In genomic region chr18:47953471-47953931, GRCh38 we compare ENCODE assay signal across 8 cellular contexts. TPM values are rescaled to one million over a fixed set of nuclear protein-coding genes. Genes with fewer than 3 reads are reported as not detected.
DNase-seq lines count a peak whose midpoint lies in the region; ATAC-seq and TF ChIP-seq lines count a peak whose summit lies in the region.

No MANE protein-coding gene starts in this region.

- no peaks in the 10 kb centered on the region for H3K27me3 ChIP-seq in dorsolateral prefrontal cortex

- no peak overlapping the region for H3K4me3 ChIP-seq in dorsolateral prefrontal cortex

- DNase-seq in DMS 273 (lab: John Stamatoyannopoulos, UW; ENCODE audit: unreplicated experiment) (peak; percentile 98), SKM-1 treated with dmso at 0.1 percent for 144 hours (lab: John Stamatoyannopoulos, UW; ENCODE audit: unreplicated experiment) (peak; percentile 99), dorsolateral prefrontal cortex (peak; percentile 22 to 85 (median 66)), posterior cingulate gyrus (peak in 9 of 10 donors; percentile 31 to 94 (median 66)), NCI-H510A treated with DMSO at 0.1 percent for 48 hours (lab: John Stamatoyannopoulos, UW) (no peak), endothelial cell (ENCODE audit: low spot score) (no peak)

- intact Hi-C loops in dorsolateral prefrontal cortex (cut with DNase I): no loop called here
- intact Hi-C loops in posterior cingulate gyrus (cut with DNase I): no loop called here

- TF ChIP-seq CTCF in dorsolateral prefrontal cortex (IDR thresholded peaks at IDR 0.05 in 54 of 56, conservative IDR thresholded peaks at IDR 0.05 in 2 of 56; ENCODE audit: low read depth in 1 of 56, partially characterized antibody in 56 of 56): no peak
- no peak for TF ChIP-seq CTCF in endothelial cell (IDR thresholded peaks at IDR 0.05; ENCODE audit: unreplicated experiment)

- H3K9me3 Mint-ChIP-seq in endothelial cell (ENCODE audit: unreplicated experiment): no peaks in the 10 kb centered on the region

- H3K36me3 Mint-ChIP-seq in endothelial cell (ENCODE audit: low read depth, unreplicated experiment): no peaks in the 10 kb centered on the region

- H3K27me3 Mint-ChIP-seq in endothelial cell (ENCODE audit: unreplicated experiment): no peaks in the 10 kb centered on the region

- no peak overlapping the region for H3K4me3 Mint-ChIP-seq in endothelial cell (ENCODE audit: unreplicated experiment)

- peak; percentile 86 for ATAC-seq in GM19351 (IDR thresholded peaks at IDR 0.05; ENCODE audit: unreplicated experiment)
- peak; percentile 56 for ATAC-seq in HG03520 (IDR thresholded peaks at IDR 0.05; ENCODE audit: unreplicated experiment)

- no peak overlapping the region for H3K27ac Mint-ChIP-seq in endothelial cell (ENCODE audit: unreplicated experiment)

- peaks cover 5% of the 10 kb centered on the region for H3K4me1 Mint-ChIP-seq in endothelial cell (ENCODE audit: unreplicated experiment)

- peak overlapping the region in 1 of 59 donors; percentile 7 for H3K27ac ChIP-seq in dorsolateral prefrontal cortex

RNA-seq across cellular contexts. Expression of gene SMAD2, which starts 23.0 kb away (rescaled TPM):
- total RNA-seq in dorsolateral prefrontal cortex: 100 to 1,000 TPM in 65 of 120 experiments, 10 to 100 TPM in 55; 79.4 to 130 (median 101) TPM
- total RNA-seq in endothelial cell (ENCODE audit: unreplicated experiment): 150 TPM

Comparison
In these comparisons a context has a peak if more than half of its experiments do, and no peak if none do; other contexts are left out.
1. DNase-seq: peak in DMS 273 (single experiment), SKM-1 treated with dmso at 0.1 percent for 144 hours (single experiment), dorsolateral prefrontal cortex (10 of 10) and posterior cingulate gyrus (9 of 10); none in NCI-H510A treated with DMSO at 0.1 percent for 48 hours (single experiment) and endothelial cell (single experiment).